Comparison of ENCODE assay signal across 8 cellular contexts in genomic region chr7:122695816-122696215, GRCh38. TPM values are rescaled to one million over a fixed set of nuclear protein-coding genes. Genes with fewer than 3 reads are reported as not detected.
"Had no signal": no experiment of that assay in that cellular context is flagged by ENCODE, and none has a peak within 500 bp of the region (broad histone marks: within the 10 kb centered on the region; RNA-seq: fewer than 3 reads in every experiment).

No MANE protein-coding gene starts in this region.

- DNase-seq: GOT3, H9, HCEC 1CT, KBM-7 had no signal

- H3K4me3 Mint-ChIP-seq: H9, IgD-negative memory B cell had no signal

- H3K36me3 Mint-ChIP-seq: IgD-negative memory B cell had no signal

- FAIRE-seq: H54, HTR-8/SVneo had no signal

- H3K9me3 Mint-ChIP-seq: IgD-negative memory B cell had no signal

- H3K27me3 Mint-ChIP-seq: IgD-negative memory B cell had no signal

- H3K4me1 Mint-ChIP-seq: IgD-negative memory B cell had no signal

- H3K27ac Mint-ChIP-seq: H9, IgD-negative memory B cell had no signal

RNA-seq across cellular contexts. Expression of gene RNF133, which starts 3.1 kb away (rescaled TPM):
- total RNA-seq: HT-29 had no signal
- polyA plus RNA-seq: IgD-negative memory B cell had no signal

RNA-seq across cellular contexts. Expression of gene RNF148, which starts 6.9 kb away (rescaled TPM):
- polyA plus RNA-seq: IgD-negative memory B cell had no signal
